9 cellular contexts compared by ENCODE assay signal in the genomic region with DNA sequence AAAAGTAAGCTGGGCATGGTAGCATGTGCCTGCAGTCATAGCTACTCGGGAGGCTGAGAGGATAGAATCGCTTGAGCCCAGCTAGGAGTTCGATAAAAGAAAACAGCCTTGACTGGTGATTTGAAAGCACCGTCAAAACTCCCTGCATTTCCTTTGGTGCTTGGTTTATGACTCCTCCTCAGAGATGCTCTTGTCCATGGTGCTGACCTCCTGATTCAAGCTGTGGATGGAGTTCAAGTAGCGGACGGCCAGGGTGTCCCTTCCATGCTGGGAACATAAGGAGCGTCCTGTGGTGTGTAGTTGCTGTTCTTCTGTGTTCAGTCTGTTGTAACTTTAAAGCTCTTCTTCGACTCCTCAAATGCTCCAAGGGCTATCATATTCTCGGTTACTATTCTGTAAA.
DNase-seq lines count a peak whose midpoint lies in the region; ATAC-seq, FAIRE-seq and TF ChIP-seq lines count a peak whose summit lies in the region.
"Had no signal": no experiment of that assay in that cellular context is flagged by ENCODE, and none has a peak within 500 bp of the region (broad histone marks: within the 10 kb centered on the region; RNA-seq: fewer than 3 reads in every experiment).

No MANE protein-coding gene starts in this region.

- no peak for TF ChIP-seq POLR2A in H54 (IDR thresholded peaks at IDR 0.05; ENCODE audit: low read depth, low read length)

- H3K4me1 Mint-ChIP-seq in activated T-cell treated with anti-CD3 and anti-CD28 coated beads, Interleukin-2, amount 50 U/mL, for 4 hours (ENCODE audit: low read depth): no peaks in the 10 kb centered on the region
- H3K4me1 Mint-ChIP-seq: immature natural killer cell had no signal

- H3K27me3 Mint-ChIP-seq in activated T-cell treated with anti-CD3 and anti-CD28 coated beads, Interleukin-2, amount 50 U/mL, for 4 hours (ENCODE audit: low read depth): no peaks in the 10 kb centered on the region

- no peak overlapping the region for H3K4me3 Mint-ChIP-seq in activated T-cell treated with anti-CD3 and anti-CD28 coated beads, Interleukin-2, amount 50 U/mL, for 4 hours
- H3K4me3 Mint-ChIP-seq: immature natural killer cell had no signal

- no peak for ATAC-seq in activated T-cell treated with anti-CD3 and anti-CD28 coated beads, Interleukin-2, amount 50 U/mL, for 4 hours
- ATAC-seq in HG03457 (IDR thresholded peaks at IDR 0.05; ENCODE audit: unreplicated experiment) (no peak), GM21526 (IDR thresholded peaks at IDR 0.05; ENCODE audit: low FRiP score, unreplicated experiment) (no peak)

- H3K36me3 Mint-ChIP-seq in activated T-cell treated with anti-CD3 and anti-CD28 coated beads, Interleukin-2, amount 50 U/mL, for 4 hours (ENCODE audit: insufficient read depth): no peaks in the 10 kb centered on the region
- H3K36me3 Mint-ChIP-seq: immature natural killer cell had no signal

- peaks cover 3% of the 10 kb centered on the region for H3K9me3 Mint-ChIP-seq in activated T-cell treated with anti-CD3 and anti-CD28 coated beads, Interleukin-2, amount 50 U/mL, for 4 hours

- no peak for FAIRE-seq in H54 (lab: Jason Lieb, UNC)

- DNase-seq in A172 (ENCODE audit: low spot score) (peak; percentile 20), H54 (ENCODE audit: insufficient read length, low spot score) (peak; percentile 1), RPMI7951 (ENCODE audit: low read depth) (peak; percentile 21), foreskin melanocyte (peak; percentile 7)
- no peak for DNase-seq in activated CD4-positive, CD25-positive, alpha-beta regulatory T cell treated with anti-CD3 and anti-CD28 coated beads, Interleukin-2, amount 50 U/mL, for 72 hours
- no peak for DNase-seq in activated T-cell treated with anti-CD3 and anti-CD28 coated beads, Interleukin-2, amount 50 U/mL, for 4 hours
- DNase-seq: immature natural killer cell had no signal

Comparison
In these comparisons a context has a peak if more than half of its experiments do, and no peak if none do; other contexts are left out.
1. DNase-seq: peak in A172 (single experiment), H54 (single experiment), RPMI7951 (single experiment) and foreskin melanocyte (single experiment); none in activated CD4-positive, CD25-positive, alpha-beta regulatory T cell treated with anti-CD3 and anti-CD28 coated beads, Interleukin-2, amount 50 U/mL, for 72 hours (single experiment) and activated T-cell treated with anti-CD3 and anti-CD28 coated beads, Interleukin-2, amount 50 U/mL, for 4 hours (single experiment).